In genomic region chr1:226788965-226789364, GRCh38 we compare ENCODE assay signal across 30 cellular contexts. TPM values are rescaled to one million over a fixed set of nuclear protein-coding genes. Genes with fewer than 3 reads are reported as not detected.
A peak's percentile ranks its signal among the peaks of the same experiment; 100 is the strongest.
DNase-seq lines count a peak whose midpoint lies in the region; ATAC-seq, FAIRE-seq and TF ChIP-seq lines count a peak whose summit lies in the region.
"Had no signal": no experiment of that assay in that cellular context is flagged by ENCODE, and none has a peak within 500 bp of the region (broad histone marks: within the 10 kb centered on the region; RNA-seq: fewer than 3 reads in every experiment).

No MANE protein-coding gene starts in this region.

- peak; percentile 49 for FAIRE-seq in GM18507 (lab: Jason Lieb, UNC)
- FAIRE-seq: islet of Langerhans, K562 had no signal

- no peaks in the 10 kb centered on the region for H3K4me1 Mint-ChIP-seq in activated T-helper 17 cell treated with anti-CD3 and anti-CD28 coated beads, Interleukin-2, amount 50 U/mL, for 72 hours
- no peaks in the 10 kb centered on the region for H3K4me1 Mint-ChIP-seq in CD14-positive monocyte

- H3K36me3 Mint-ChIP-seq in activated T-helper 17 cell treated with anti-CD3 and anti-CD28 coated beads, Interleukin-2, amount 50 U/mL, for 72 hours (ENCODE audit: low read depth) = no peaks in the 10 kb centered on the region
- H3K36me3 Mint-ChIP-seq in CD14-positive monocyte = no peaks in the 10 kb centered on the region
- H3K36me3 Mint-ChIP-seq: activated naive CD4-positive, alpha-beta T cell treated with anti-CD3 and anti-CD28 coated beads, Interleukin-2, amount 50 U/mL, for 72 hours; CD8-positive, alpha-beta T cell had no signal

- intact Hi-C loops in CD14-positive monocyte (cut with micrococcal nuclease) = no loop called here

- ATAC-seq in HG02852 (IDR thresholded peaks at IDR 0.05; ENCODE audit: unreplicated experiment) (peak; percentile 46), omental fat pad (ENCODE audit: low FRiP score) (no peak)
- ATAC-seq in activated T-helper 17 cell treated with anti-CD3 and anti-CD28 coated beads, Interleukin-2, amount 50 U/mL, for 72 hours (replicated peaks) = peak; percentile 50
- ATAC-seq: CD8-positive, alpha-beta T cell; K562 had no signal

- DNase-seq in GM06990 (ENCODE audit: extremely low read depth, insufficient read length) (peak; percentile 50), GM18507 (ENCODE audit: extremely low spot score, insufficient read length, low read depth) (no peak), CD14-positive monocyte (ENCODE audit: low spot score) (no peak), omental fat pad (ENCODE audit: low spot score) (no peak), SIG-M5 treated with dmso at 0.1 percent for 504 hours (lab: John Stamatoyannopoulos, UW; ENCODE audit: unreplicated experiment) (no peak)
- DNase-seq in activated naive CD4-positive, alpha-beta T cell treated with anti-CD3 and anti-CD28 coated beads, Interleukin-2, amount 50 U/mL, for 16 hours = no peak
- DNase-seq: activated B cell treated with CpG ODN at 0.5 μM for 24 hours; activated CD8-positive, alpha-beta memory T cell treated with anti-CD3 and anti-CD28 coated beads, Interleukin-2, amount 50 U/mL, for 4 hours; caudate nucleus; CD8-positive, alpha-beta T cell; DMS 273 treated with DMSO at 0.1 percent for 48 hours; H7; NCI-H1417; NCI-H2107; NCI-H510A; ovary; PC-9; retina; Right ventricle myocardium superior; spleen; stimulated activated CD4-positive, alpha-beta T cell treated with anti-CD3 and anti-CD28 coated beads, Interleukin-4, amount 100 ng/mL, for 1 hour; stimulated activated naive CD4-positive, alpha-beta T cell had no signal

- TF ChIP-seq CTCF in GM06990 (IDR thresholded peaks at IDR 0.05; ENCODE audit: insufficient read depth, low read length, poor library complexity, severe bottlenecking) (no peak), CD14-positive monocyte (IDR thresholded peaks at IDR 0.05) (no peak), omental fat pad (IDR thresholded peaks at IDR 0.05) (no peak)

- no peaks in the 10 kb centered on the region for H3K36me3 ChIP-seq in GM06990 (ENCODE audit: control insufficient read depth, insufficient read depth, low read length)
- H3K36me3 ChIP-seq: ascending aorta, ovary, spleen, tibial nerve had no signal

- H3K27me3 Mint-ChIP-seq in activated T-helper 17 cell treated with anti-CD3 and anti-CD28 coated beads, Interleukin-2, amount 50 U/mL, for 72 hours = no peaks in the 10 kb centered on the region
- peaks cover 0 to 6% (median 4%) of the 10 kb centered on the region in 3 donors for H3K27me3 Mint-ChIP-seq in CD14-positive monocyte (ENCODE audit: low read depth in 3 of 3)
- H3K27me3 Mint-ChIP-seq: activated B cell treated with CpG ODN at 0.5 μM for 24 hours had no signal

- no peak overlapping the region for H3K4me3 Mint-ChIP-seq in activated T-helper 17 cell treated with anti-CD3 and anti-CD28 coated beads, Interleukin-2, amount 50 U/mL, for 72 hours
- no peak overlapping the region for H3K4me3 Mint-ChIP-seq in CD14-positive monocyte
- H3K4me3 Mint-ChIP-seq: activated B cell treated with CpG ODN at 0.5 μM for 24 hours; CD8-positive, alpha-beta T cell; nephron had no signal

- H3K27ac Mint-ChIP-seq in activated T-helper 17 cell treated with anti-CD3 and anti-CD28 coated beads, Interleukin-2, amount 50 U/mL, for 72 hours = no peak overlapping the region
- no peak overlapping the region for H3K27ac Mint-ChIP-seq in CD14-positive monocyte
- H3K27ac Mint-ChIP-seq: activated B cell treated with CpG ODN at 0.5 μM for 24 hours; activated naive CD4-positive, alpha-beta T cell treated with anti-CD3 and anti-CD28 coated beads, Interleukin-2, amount 50 U/mL, for 72 hours; CD8-positive, alpha-beta T cell; nephron had no signal

- no peak overlapping the region for H3K4me3 ChIP-seq in GM06990 (replicated peaks; ENCODE audit: low read depth, low read length)
- H3K4me3 ChIP-seq: ascending aorta, K562, ovary, PC-9, spleen, tibial nerve had no signal

- H3K27me3 ChIP-seq in GM06990 (replicated peaks; ENCODE audit: control insufficient read depth, insufficient read depth, low read length) = no peaks in the 10 kb centered on the region
- H3K27me3 ChIP-seq: ascending aorta, ovary, spleen, tibial nerve had no signal

- no peaks in the 10 kb centered on the region for H3K9me3 Mint-ChIP-seq in activated T-helper 17 cell treated with anti-CD3 and anti-CD28 coated beads, Interleukin-2, amount 50 U/mL, for 72 hours
- H3K9me3 Mint-ChIP-seq in CD14-positive monocyte = no peaks in the 10 kb centered on the region
- H3K9me3 Mint-ChIP-seq: activated B cell treated with CpG ODN at 0.5 μM for 24 hours; activated naive CD4-positive, alpha-beta T cell treated with anti-CD3 and anti-CD28 coated beads, Interleukin-2, amount 50 U/mL, for 72 hours; CD8-positive, alpha-beta T cell; nephron had no signal

RNA-seq across cellular contexts. Expression of gene ITPKB, which starts 49.9 kb away (rescaled TPM):
- total RNA-seq in activated T-helper 17 cell treated with anti-CD3 and anti-CD28 coated beads, Interleukin-2, amount 50 U/mL, for 72 hours = 10 to 100 TPM; 30.1 to 39.2 TPM
- polyA plus RNA-seq in CD14-positive monocyte = 10 to 100 TPM in 1 of 2 donors, 1 to 10 TPM in 1; 7.3 to 10.2 TPM
- 10 to 100 TPM; 22.2 to 68.6 (median 31.5) TPM for total RNA-seq in omental fat pad
